In genomic region chr16:89489731-89490385, GRCh38 we compare ENCODE assay signal across 8 cellular contexts. TPM values are rescaled to one million over a fixed set of nuclear protein-coding genes. Genes with fewer than 3 reads are reported as not detected.
DNase-seq lines count a peak whose midpoint lies in the region; ATAC-seq, FAIRE-seq and TF ChIP-seq lines count a peak whose summit lies in the region.

No MANE protein-coding gene starts in this region.

- CTCF ChIA-PET in activated B cell treated with CpG ODN at 0.5 μM for 24 hours (lab: Charles Lee), result interaction anchor here (1.0 to 1.4 kb wide), 3 partner anchors 19 to 249 kb away, joined by 3 to 7 read pairs (median 4); partner anchors contain the start of gene SPG7

- POLR2A ChIA-PET in activated B cell treated with CpG ODN at 0.5 μM for 24 hours (lab: Charles Lee), result interaction anchor here (0.7 to 4.4 kb wide), 19 partner anchors 12 to 384 kb away, joined by 3 to 68 read pairs (median 6); partner anchors contain the start of genes SPG7, TCF25 and ZNF778

- TF ChIP-seq CTCF in GM23338 (conservative IDR thresholded peaks at IDR 0.05; ENCODE audit: low read depth in 2 of 2) (no peak), activated B cell treated with CpG ODN at 0.5 μM for 24 hours (IDR thresholded peaks at IDR 0.05) (no peak), right atrium auricular region (IDR thresholded peaks at IDR 0.05) (no peak)

- peaks cover 23% of the 10 kb centered on the region for H3K27me3 Mint-ChIP-seq in GM23338 (ENCODE audit: insufficient read depth, low read depth, poor library complexity)
- no peaks in the 10 kb centered on the region for H3K27me3 Mint-ChIP-seq in activated B cell treated with CpG ODN at 0.5 μM for 24 hours

- WGBS in small intestine, 3 donors, result 0 to 1% (median 0%) methylated on average over 27 to 94 of the region's 94 CpGs

- no peak for ATAC-seq in GM23338
- no peak for ATAC-seq in activated B cell treated with CpG ODN at 0.5 μM for 24 hours (ENCODE audit: low read depth)
- no peak for ATAC-seq in HG03135 (IDR thresholded peaks at IDR 0.05; ENCODE audit: unreplicated experiment)

- peaks cover 47% of the 10 kb centered on the region for H4K20me1 ChIP-seq in GM23338 (replicated peaks; ENCODE audit: insufficient read depth)

- H3K27me3 ChIP-seq in GM23338 (ENCODE audit: insufficient read depth) (no peaks in the 10 kb centered on the region), right atrium auricular region (no peaks in the 10 kb centered on the region), small intestine (ENCODE audit: control insufficient read depth in 2 of 2, insufficient read depth in 2 of 2, low read length in 2 of 2) (no peaks in the 10 kb centered on the region)

- no peaks in the 10 kb centered on the region for H3K9me2 ChIP-seq in GM23338 (ENCODE audit: insufficient read depth)

- H3F3A ChIP-seq in GM23338 (replicated peaks; ENCODE audit: low read depth), result peaks cover 11% of the 10 kb centered on the region; the same call in 1 of the 2 replicates

- FAIRE-seq in small intestine (lab: Jason Lieb, UNC) (no peak), HTR-8/SVneo (lab: Jason Lieb, UNC) (no peak)

- H3K4me2 ChIP-seq in GM23338, result peak overlapping the region; percentile 97; the same call in 1 of the 2 replicates

- H3K36me3 Mint-ChIP-seq in GM23338 (ENCODE audit: low read depth), result peaks cover 23% of the 10 kb centered on the region
- H3K36me3 Mint-ChIP-seq in activated B cell treated with CpG ODN at 0.5 μM for 24 hours (ENCODE audit: low read depth), result peaks cover 25% of the 10 kb centered on the region

- H3K4me1 ChIP-seq in GM23338 (ENCODE audit: insufficient read depth) (peaks cover 48% of the 10 kb centered on the region), right atrium auricular region (peaks cover 0 to 51% of the 10 kb centered on the region in 2 donors), small intestine (ENCODE audit: control insufficient read depth in 2 of 2, insufficient read depth in 1 of 2, low read depth in 1 of 2, low read length in 1 of 2) (peaks cover 11 to 18% of the 10 kb centered on the region in 2 donors)

- H3K4me1 Mint-ChIP-seq in GM23338 (peaks cover 44% of the 10 kb centered on the region), activated B cell treated with CpG ODN at 0.5 μM for 24 hours (peaks cover 65% of the 10 kb centered on the region)

- H3K27ac ChIP-seq in GM23338 (ENCODE audit: low read depth) (peak overlapping the region; percentile 95), right atrium auricular region (peak overlapping the region; percentile 98 to 99), small intestine (ENCODE audit: low read depth in 1 of 2, low read length in 1 of 2) (peak overlapping the region; percentile 72 to 97)

- no peaks in the 10 kb centered on the region for H3K9me3 ChIP-seq in right atrium auricular region
- no peaks in the 10 kb centered on the region for H3K9me3 ChIP-seq in small intestine (ENCODE audit: control insufficient read depth, low read depth)

- peak overlapping the region; percentile 98; the same call in 1 of the 2 replicates for H3K27ac Mint-ChIP-seq in GM23338
- H3K27ac Mint-ChIP-seq in activated B cell treated with CpG ODN at 0.5 μM for 24 hours, result no peak overlapping the region

- H3K4me3 Mint-ChIP-seq in GM23338 (peak overlapping the region; percentile 92; the same call in 2 of the 3 replicates), activated B cell treated with CpG ODN at 0.5 μM for 24 hours (peak overlapping the region; percentile 91)

- H3K79me2 ChIP-seq in GM23338 (replicated peaks; ENCODE audit: insufficient read depth), result peaks cover 58% of the 10 kb centered on the region

- intact Hi-C loops in activated B cell treated with CpG ODN at 0.5 μM for 24 hours (cut with micrococcal nuclease), result loop anchor here (1.0 to 5.0 kb wide), 8 partner anchors 15 to 385 kb away; partner anchors contain the start of gene RPL13

- DNase-seq in GM23338 (ENCODE audit: low spot score), result no peak
- DNase-seq in activated B cell treated with CpG ODN at 0.5 μM for 24 hours, result no peak
- DNase-seq in right atrium auricular region (ENCODE audit: low spot score), result no peak
- no peak for DNase-seq in small intestine
- no peak for DNase-seq in NCI-H510A treated with DMSO at 0.1 percent for 48 hours (lab: John Stamatoyannopoulos, UW)
- DNase-seq in SW 1271 (lab: John Stamatoyannopoulos, UW), result no peak
- no peak for DNase-seq in HTR-8/SVneo (ENCODE audit: insufficient read length, low spot score)

- H3K9me3 Mint-ChIP-seq in GM23338 (no peaks in the 10 kb centered on the region; the same call in 1 of the 3 replicates), activated B cell treated with CpG ODN at 0.5 μM for 24 hours (no peaks in the 10 kb centered on the region)

- H3K36me3 ChIP-seq in GM23338 (ENCODE audit: insufficient read depth), result no peaks in the 10 kb centered on the region; the same call in 1 of the 2 replicates
- no peaks in the 10 kb centered on the region for H3K36me3 ChIP-seq in right atrium auricular region
- H3K36me3 ChIP-seq in small intestine (ENCODE audit: control insufficient read depth in 2 of 2, insufficient read depth in 2 of 2, low read length in 2 of 2), result no peaks in the 10 kb centered on the region

- H2AFZ ChIP-seq in GM23338, result no peak overlapping the region

- peak overlapping the region; percentile 83 for H3K4me3 ChIP-seq in GM23338
- peak overlapping the region; percentile 96 for H3K4me3 ChIP-seq in right atrium auricular region
- peak overlapping the region; percentile 80 to 99 for H3K4me3 ChIP-seq in small intestine (ENCODE audit: low read depth in 1 of 2, low read length in 2 of 2)

TF ChIP-seq in GM23338, 12 proteins besides CTCF, POLR2A, EP300 and RAD21:
- TF ChIP-seq ZNF331 (CRISPR knock-in tag; IDR thresholded peaks at IDR 0.05; ENCODE audit: low read depth), result no peak

RNA-seq across cellular contexts. Expression of gene ANKRD11, which starts 0.5 kb away (rescaled TPM):
- 114 and 159 TPM in 2 replicates for total RNA-seq in GM23338 (2014; rRNA removed; shearing (Covaris generic))
- polyA plus RNA-seq in GM23338 (2016; fragmentation: Nextera tagmentation; extraction: Ambion mirVana), result 130 and 140 TPM in 2 replicates
- total RNA-seq in activated B cell treated with CpG ODN at 0.5 μM for 24 hours, result 216 and 243 TPM in 2 replicates
- total RNA-seq in right atrium auricular region, result 10 to 100 TPM; 55.2 to 68.1 TPM
- 10 to 100 TPM; 48.4 to 72.1 (median 59.0) TPM for polyA plus RNA-seq in small intestine

RNA-seq across cellular contexts. Expression of gene SPG7, which starts 18.3 kb away (rescaled TPM):
- 267 and 326 TPM in 2 replicates for total RNA-seq in GM23338 (2014; rRNA removed; shearing (Covaris generic))
- polyA plus RNA-seq in GM23338 (2016; fragmentation: Nextera tagmentation; extraction: Ambion mirVana) (69.4 and 77.1 TPM in 2 replicates), small intestine (100 to 1,000 TPM in 2 of 3 donors, 10 to 100 TPM in 1; 89.1 to 245 (median 222) TPM)
- total RNA-seq in activated B cell treated with CpG ODN at 0.5 μM for 24 hours (84.7 and 102 TPM in 2 replicates), right atrium auricular region (100 to 1,000 TPM in 1 of 2 donors, 10 to 100 TPM in 1; 72.8 to 216 TPM)
